ENCODE assay signal across 17 cellular contexts in genomic region chr17:64527914-64528313, GRCh38.
"Had no signal": no experiment of that assay in that cellular context is flagged by ENCODE, and none has a peak within 500 bp of the region (broad histone marks: within the 10 kb centered on the region; RNA-seq: fewer than 3 reads in every experiment).

No MANE protein-coding gene starts in this region.

- H3K4me1 Mint-ChIP-seq: memory B cell, mesothelial cell of epicardium, neural crest cell had no signal

- DNase-seq: effector memory CD8-positive, alpha-beta T cell; erythroblast; foreskin keratinocyte; immature natural killer cell; left lung; lower lobe of right lung; natural killer cell; posterior cingulate gyrus; small intestine; stimulated activated CD4-positive, alpha-beta T cell treated with anti-CD3 and anti-CD28 coated beads, Interleukin-12 subunit alpha, Interleukin-12 subunit beta, amount 100 ng/mL, for 4 hours; stimulated activated naive CD8-positive, alpha-beta T cell treated with anti-CD3 and anti-CD28 coated beads, Interleukin-15, Interleukin-2, amounts not matched to agents 100 U/mL and 50 U/mL, for 24 hours; tibial artery; upper lobe of right lung had no signal

- H3K27ac Mint-ChIP-seq: dendritic cell treated with granulocyte-macrophage colony-stimulating factor and Interleukin-4, amounts not matched to agents 40 ng/mL and 50 ng/mL, for 4 days; memory B cell; mesothelial cell of epicardium; natural killer cell had no signal

- H3K9me3 Mint-ChIP-seq: dendritic cell treated with granulocyte-macrophage colony-stimulating factor and Interleukin-4, amounts not matched to agents 40 ng/mL and 50 ng/mL, for 4 days; effector memory CD8-positive, alpha-beta T cell; immature natural killer cell; memory B cell; mesothelial cell of epicardium; natural killer cell; neural crest cell had no signal

- ATAC-seq: effector memory CD8-positive, alpha-beta T cell; foreskin keratinocyte; left lung; lower lobe of right lung; natural killer cell; stimulated activated naive CD8-positive, alpha-beta T cell treated with anti-CD3 and anti-CD28 coated beads, Interleukin-15, Interleukin-2, amounts not matched to agents 100 U/mL and 50 U/mL, for 24 hours; upper lobe of right lung had no signal

- H3K4me3 Mint-ChIP-seq: dendritic cell treated with granulocyte-macrophage colony-stimulating factor and Interleukin-4, amounts not matched to agents 40 ng/mL and 50 ng/mL, for 4 days; effector memory CD8-positive, alpha-beta T cell; immature natural killer cell; memory B cell; mesothelial cell of epicardium; natural killer cell; neural crest cell had no signal

- H3K27me3 Mint-ChIP-seq: dendritic cell treated with granulocyte-macrophage colony-stimulating factor and Interleukin-4, amounts not matched to agents 40 ng/mL and 50 ng/mL, for 4 days; effector memory CD8-positive, alpha-beta T cell; memory B cell had no signal
